ENCODE assay signal across 10 cellular contexts in the genomic region with DNA sequence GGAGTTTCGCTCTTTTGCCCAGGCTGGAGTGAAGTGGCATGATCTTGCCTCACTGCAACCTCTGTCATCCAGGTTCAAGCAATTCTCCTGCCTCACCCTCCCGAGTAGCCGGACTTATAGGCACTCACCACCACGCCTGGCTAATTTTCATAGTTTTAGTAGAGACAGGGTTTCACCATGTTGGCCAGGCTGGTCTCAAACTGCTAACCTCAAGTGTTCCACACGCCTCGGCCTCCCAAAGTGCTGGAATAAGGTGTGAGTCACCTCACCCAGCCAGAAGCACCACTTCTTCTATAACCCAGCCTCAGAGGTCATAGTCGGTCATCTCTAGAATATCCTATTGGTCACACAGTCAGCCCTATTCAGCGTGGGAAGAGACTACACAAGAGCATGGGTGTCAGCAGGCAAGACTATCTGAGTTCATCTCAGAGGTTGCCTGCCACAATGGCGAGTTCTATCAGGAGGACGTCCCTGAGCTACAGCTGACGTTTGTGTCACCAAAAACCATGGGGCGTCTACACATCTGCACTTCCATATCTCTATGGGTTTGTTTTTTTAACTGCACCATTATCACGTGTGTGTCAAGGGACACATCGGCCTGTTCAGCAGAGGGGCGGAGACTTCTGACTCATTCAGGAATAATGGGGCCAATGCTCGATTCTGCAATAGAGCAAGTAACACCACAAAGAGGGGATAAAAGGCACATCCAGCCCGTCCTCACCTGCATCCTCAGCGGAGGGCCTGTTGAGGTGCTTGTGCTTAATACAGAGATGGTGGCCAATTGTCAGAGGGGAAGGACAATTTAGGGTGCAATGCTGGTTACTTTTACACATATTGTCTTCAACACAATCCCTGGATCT.
DNase-seq lines count a peak whose midpoint lies in the region; ATAC-seq, FAIRE-seq and TF ChIP-seq lines count a peak whose summit lies in the region.
"Had no signal": no experiment of that assay in that cellular context is flagged by ENCODE, and none has a peak within 500 bp of the region (broad histone marks: within the 10 kb centered on the region; RNA-seq: fewer than 3 reads in every experiment).

No MANE protein-coding gene starts in this region.

- peak overlapping the region; percentile 67 for H3K27ac ChIP-seq in skeletal muscle tissue (ENCODE audit: low read depth, low read length)

- H3K9ac ChIP-seq in skeletal muscle tissue (ENCODE audit: low read depth in 1 of 3, low read length in 3 of 3) = no peak overlapping the region

- H3K4me3 ChIP-seq in fibroblast of pulmonary artery (replicated peaks; ENCODE audit: low read depth, low read length) = no peak overlapping the region
- H3K4me3 ChIP-seq in skeletal muscle tissue (ENCODE audit: low read length in 3 of 3) = peak overlapping the region in 1 of 3 donors; percentile 2
- H3K4me3 ChIP-seq: prostate gland had no signal

- DNase-seq in H54 (ENCODE audit: insufficient read length, low spot score) (peak; percentile 70), RPMI7951 (ENCODE audit: low read depth) (peak; percentile 94), fibroblast of pulmonary artery (ENCODE audit: low read depth) (peak; percentile 88), putamen (ENCODE audit: low spot score) (no peak), NCI-H748 (lab: John Stamatoyannopoulos, UW; ENCODE audit: unreplicated experiment) (no peak)

- H3K27me3 ChIP-seq in skeletal muscle tissue (ENCODE audit: control insufficient read depth in 3 of 3, insufficient read depth in 3 of 3, low read length in 3 of 3) = no peaks in the 10 kb centered on the region

- peaks cover 0 to 2% (median 0%) of the 10 kb centered on the region in 3 donors for H3K9me3 ChIP-seq in skeletal muscle tissue (ENCODE audit: control insufficient read depth in 3 of 3, low read length in 3 of 3)
- H3K9me3 ChIP-seq: prostate gland had no signal

- no peaks in the 10 kb centered on the region for H3K36me3 ChIP-seq in skeletal muscle tissue (ENCODE audit: control insufficient read depth in 3 of 3, insufficient read depth in 3 of 3, low read length in 3 of 3)
- H3K36me3 ChIP-seq: prostate gland had no signal

- no peak for TF ChIP-seq POLR2A in H54 (IDR thresholded peaks at IDR 0.05; ENCODE audit: low read depth, low read length)

- ATAC-seq in GM19035 (IDR thresholded peaks at IDR 0.05; ENCODE audit: unreplicated experiment) (no peak), HG03135 (IDR thresholded peaks at IDR 0.05; ENCODE audit: unreplicated experiment) (no peak)

- FAIRE-seq in H54 (lab: Jason Lieb, UNC) = no peak
- FAIRE-seq: H1 had no signal

- no peak for TF ChIP-seq CTCF in fibroblast of pulmonary artery (IDR thresholded peaks at IDR 0.05; ENCODE audit: low read length, missing control alignments)

- H3K4me1 ChIP-seq in skeletal muscle tissue (ENCODE audit: control insufficient read depth in 3 of 3, insufficient read depth in 3 of 3, low read length in 3 of 3) = peaks cover 41 to 60% (median 52%) of the 10 kb centered on the region in 3 donors

Comparison
In these comparisons a context has a peak if more than half of its experiments do, and no peak if none do; other contexts are left out.
1. DNase-seq: peak in H54 (single experiment), RPMI7951 (single experiment) and fibroblast of pulmonary artery (single experiment); none in putamen (single experiment) and NCI-H748 (single experiment).